In the genomic region with DNA sequence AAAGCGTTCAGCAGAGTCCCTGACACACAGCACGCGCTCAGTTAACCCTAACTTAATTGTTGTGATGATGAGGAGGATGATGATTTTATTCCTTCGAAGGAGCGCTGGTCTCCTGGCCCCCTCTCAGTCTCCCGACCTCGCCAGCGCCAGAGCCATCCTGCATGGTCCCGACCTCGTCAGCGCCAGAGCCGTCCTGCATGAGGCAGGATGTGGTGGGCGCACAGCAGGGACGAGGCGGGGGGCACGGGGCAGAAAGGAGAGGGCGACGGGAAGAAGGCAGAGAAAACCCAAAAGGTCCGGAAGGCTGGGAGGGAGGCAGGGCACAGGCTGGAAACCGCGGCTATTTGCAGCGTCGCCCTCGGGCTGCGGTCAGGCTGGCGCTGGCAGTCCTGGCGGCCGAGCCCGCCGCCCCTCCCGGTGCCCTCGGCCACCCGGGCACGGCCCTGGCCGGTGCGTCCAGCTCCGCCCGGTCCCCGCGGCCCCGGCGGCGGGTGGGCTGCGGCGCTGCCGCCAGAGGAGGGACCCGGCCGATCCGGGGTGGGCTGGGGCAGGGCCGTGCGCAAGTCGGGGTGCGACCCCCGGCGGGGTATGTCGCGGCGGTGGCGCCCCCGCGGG, we compare ENCODE assay signal across 8 cellular contexts. TPM values are rescaled to one million over a fixed set of nuclear protein-coding genes. Genes with fewer than 3 reads are reported as not detected.
DNase-seq lines count a peak whose midpoint lies in the region; TF ChIP-seq lines count a peak whose summit lies in the region.

No MANE protein-coding gene starts in this region.

- H3K4me3 Mint-ChIP-seq in activated naive CD8-positive, alpha-beta T cell treated with anti-CD3 and anti-CD28 coated beads for 36 hours = peak overlapping the region; percentile 80
- H3K4me3 Mint-ChIP-seq in immature natural killer cell = peak overlapping the region; percentile 92 to 96 (median 93)
- peak overlapping the region; percentile 72 for H3K4me3 Mint-ChIP-seq in stimulated activated naive CD8-positive, alpha-beta T cell treated with anti-CD3 and anti-CD28 coated beads, Interleukin-15, Interleukin-2, amounts not matched to agents 100 ng/mL and 50 ng/mL, for 24 hours

- no peak for TF ChIP-seq CTCF in RWPE1 (conservative IDR thresholded peaks at IDR 0.05; ENCODE audit: low read depth)

- H3K9me3 Mint-ChIP-seq in activated naive CD8-positive, alpha-beta T cell treated with anti-CD3 and anti-CD28 coated beads for 36 hours = no peaks in the 10 kb centered on the region
- H3K9me3 Mint-ChIP-seq in immature natural killer cell = no peaks in the 10 kb centered on the region
- H3K9me3 Mint-ChIP-seq in stimulated activated naive CD8-positive, alpha-beta T cell treated with anti-CD3 and anti-CD28 coated beads, Interleukin-15, Interleukin-2, amounts not matched to agents 100 ng/mL and 50 ng/mL, for 24 hours = no peaks in the 10 kb centered on the region

- no peaks in the 10 kb centered on the region for H3K36me3 Mint-ChIP-seq in activated naive CD8-positive, alpha-beta T cell treated with anti-CD3 and anti-CD28 coated beads for 36 hours
- H3K36me3 Mint-ChIP-seq in immature natural killer cell = no peaks in the 10 kb centered on the region
- H3K36me3 Mint-ChIP-seq in stimulated activated naive CD8-positive, alpha-beta T cell treated with anti-CD3 and anti-CD28 coated beads, Interleukin-15, Interleukin-2, amounts not matched to agents 100 ng/mL and 50 ng/mL, for 24 hours (ENCODE audit: low read depth) = no peaks in the 10 kb centered on the region

- peak overlapping the region; percentile 76 for H3K27ac Mint-ChIP-seq in activated naive CD8-positive, alpha-beta T cell treated with anti-CD3 and anti-CD28 coated beads for 36 hours
- H3K27ac Mint-ChIP-seq in immature natural killer cell = peak overlapping the region; percentile 71 to 90 (median 85)
- peak overlapping the region; percentile 57 for H3K27ac Mint-ChIP-seq in stimulated activated naive CD8-positive, alpha-beta T cell treated with anti-CD3 and anti-CD28 coated beads, Interleukin-15, Interleukin-2, amounts not matched to agents 100 ng/mL and 50 ng/mL, for 24 hours

- CTCF ChIA-PET in RWPE1 (lab: Yijun Ruan, JAX) = interaction anchor here (1.1 to 1.4 kb wide), 2 partner anchors 102 to 283 kb away, joined by 3 to 4 read pairs; no protein-coding TSS in a partner anchor

- DNase-seq in activated CD8-positive, alpha-beta memory T cell treated with anti-CD3 and anti-CD28 coated beads for 24 hours = peak; percentile 65
- no peak for DNase-seq in activated CD8-positive, alpha-beta memory T cell treated with anti-CD3 and anti-CD28 coated beads, Interleukin-2, amount 50 U/mL, for 48 hours
- peak; percentile 14 for DNase-seq in activated naive CD8-positive, alpha-beta T cell treated with anti-CD3 and anti-CD28 coated beads for 36 hours
- peak; percentile 16 to 34 (median 27) for DNase-seq in immature natural killer cell
- DNase-seq in RWPE1 (ENCODE audit: low spot score) = no peak
- no peak for DNase-seq in HUDEP-2 (lab: John Stamatoyannopoulos, UW; ENCODE audit: unreplicated experiment in 76 of 76)
- no peak for DNase-seq in activated CD4-positive, CD25-positive, alpha-beta regulatory T cell (lab: John Stamatoyannopoulos, UW)

- POLR2A ChIA-PET in RWPE1 (lab: Yijun Ruan, JAX; ENCODE audit: low non-redundant PET) = no interaction called here

- H3K27ac ChIP-seq in RWPE1 = no peak overlapping the region

- H3K4me1 Mint-ChIP-seq in activated naive CD8-positive, alpha-beta T cell treated with anti-CD3 and anti-CD28 coated beads for 36 hours = peaks cover 12% of the 10 kb centered on the region
- H3K4me1 Mint-ChIP-seq in immature natural killer cell = peaks cover 14% of the 10 kb centered on the region in 2 donors
- H3K4me1 Mint-ChIP-seq in stimulated activated naive CD8-positive, alpha-beta T cell treated with anti-CD3 and anti-CD28 coated beads, Interleukin-15, Interleukin-2, amounts not matched to agents 100 ng/mL and 50 ng/mL, for 24 hours (ENCODE audit: low read depth) = peaks cover 16% of the 10 kb centered on the region

- no peaks in the 10 kb centered on the region for H3K27me3 Mint-ChIP-seq in activated naive CD8-positive, alpha-beta T cell treated with anti-CD3 and anti-CD28 coated beads for 36 hours
- H3K27me3 Mint-ChIP-seq in immature natural killer cell (ENCODE audit: low read depth in 3 of 3) = peaks cover 1 to 11% (median 8%) of the 10 kb centered on the region in 3 donors
- H3K27me3 Mint-ChIP-seq in stimulated activated naive CD8-positive, alpha-beta T cell treated with anti-CD3 and anti-CD28 coated beads, Interleukin-15, Interleukin-2, amounts not matched to agents 100 ng/mL and 50 ng/mL, for 24 hours = peaks cover 3% of the 10 kb centered on the region

RNA-seq across cellular contexts. Expression of a gene that starts 3.0 kb away (rescaled TPM):
- not detected for total RNA-seq in activated naive CD8-positive, alpha-beta T cell treated with anti-CD3 and anti-CD28 coated beads for 36 hours
- polyA plus RNA-seq in immature natural killer cell = not detected

Comparison
In these comparisons a context has a peak if more than half of its experiments do, and no peak if none do; other contexts are left out.
1. DNase-seq: peak in activated CD8-positive, alpha-beta memory T cell treated with anti-CD3 and anti-CD28 coated beads for 24 hours (single experiment), activated naive CD8-positive, alpha-beta T cell treated with anti-CD3 and anti-CD28 coated beads for 36 hours (single experiment) and immature natural killer cell (3 of 3); none in activated CD8-positive, alpha-beta memory T cell treated with anti-CD3 and anti-CD28 coated beads, Interleukin-2, amount 50 U/mL, for 48 hours (single experiment), RWPE1 (single experiment), HUDEP-2 (0 of 76) and activated CD4-positive, CD25-positive, alpha-beta regulatory T cell (0 of 4).
2. Peak in every context shown above with its lines, with median percentiles within 50 percentile points of each other: H3K27ac Mint-ChIP-seq and H3K4me3 Mint-ChIP-seq.